ENCODE assay signal across 1 cellular context in the genomic region with DNA sequence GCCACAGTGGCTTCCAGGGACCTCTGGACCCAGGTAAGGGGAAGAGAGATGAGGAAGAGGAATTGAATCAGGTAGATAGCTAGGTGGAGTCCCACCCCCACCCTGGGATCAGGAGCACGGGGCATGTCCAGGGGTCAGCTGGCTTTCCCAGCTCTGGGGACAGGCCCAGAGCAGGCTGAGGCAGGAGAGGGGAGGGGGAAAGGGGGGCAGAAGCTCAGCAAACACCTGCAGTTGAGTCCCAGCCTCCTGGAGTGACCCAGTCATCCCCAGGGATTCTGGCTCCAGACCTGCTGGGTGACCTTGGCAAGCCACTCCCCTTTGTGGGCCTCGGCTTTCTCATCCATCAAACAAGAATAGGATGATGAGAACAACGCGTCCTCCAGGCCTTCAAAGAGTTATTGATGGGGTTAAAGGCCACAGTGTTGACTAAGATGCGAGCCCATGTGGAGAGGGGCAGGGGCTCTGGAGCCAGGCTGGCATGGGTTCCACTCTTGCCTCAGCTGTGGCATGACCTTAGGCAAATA.
TF ChIP-seq lines count a peak whose summit lies in the region.

No MANE protein-coding gene starts in this region.

TF ChIP-seq in HepG2, 621 proteins besides CTCF, POLR2A, EP300 and RAD21 (continued from another document and continues in another):
- TF ChIP-seq, protein P1, sequence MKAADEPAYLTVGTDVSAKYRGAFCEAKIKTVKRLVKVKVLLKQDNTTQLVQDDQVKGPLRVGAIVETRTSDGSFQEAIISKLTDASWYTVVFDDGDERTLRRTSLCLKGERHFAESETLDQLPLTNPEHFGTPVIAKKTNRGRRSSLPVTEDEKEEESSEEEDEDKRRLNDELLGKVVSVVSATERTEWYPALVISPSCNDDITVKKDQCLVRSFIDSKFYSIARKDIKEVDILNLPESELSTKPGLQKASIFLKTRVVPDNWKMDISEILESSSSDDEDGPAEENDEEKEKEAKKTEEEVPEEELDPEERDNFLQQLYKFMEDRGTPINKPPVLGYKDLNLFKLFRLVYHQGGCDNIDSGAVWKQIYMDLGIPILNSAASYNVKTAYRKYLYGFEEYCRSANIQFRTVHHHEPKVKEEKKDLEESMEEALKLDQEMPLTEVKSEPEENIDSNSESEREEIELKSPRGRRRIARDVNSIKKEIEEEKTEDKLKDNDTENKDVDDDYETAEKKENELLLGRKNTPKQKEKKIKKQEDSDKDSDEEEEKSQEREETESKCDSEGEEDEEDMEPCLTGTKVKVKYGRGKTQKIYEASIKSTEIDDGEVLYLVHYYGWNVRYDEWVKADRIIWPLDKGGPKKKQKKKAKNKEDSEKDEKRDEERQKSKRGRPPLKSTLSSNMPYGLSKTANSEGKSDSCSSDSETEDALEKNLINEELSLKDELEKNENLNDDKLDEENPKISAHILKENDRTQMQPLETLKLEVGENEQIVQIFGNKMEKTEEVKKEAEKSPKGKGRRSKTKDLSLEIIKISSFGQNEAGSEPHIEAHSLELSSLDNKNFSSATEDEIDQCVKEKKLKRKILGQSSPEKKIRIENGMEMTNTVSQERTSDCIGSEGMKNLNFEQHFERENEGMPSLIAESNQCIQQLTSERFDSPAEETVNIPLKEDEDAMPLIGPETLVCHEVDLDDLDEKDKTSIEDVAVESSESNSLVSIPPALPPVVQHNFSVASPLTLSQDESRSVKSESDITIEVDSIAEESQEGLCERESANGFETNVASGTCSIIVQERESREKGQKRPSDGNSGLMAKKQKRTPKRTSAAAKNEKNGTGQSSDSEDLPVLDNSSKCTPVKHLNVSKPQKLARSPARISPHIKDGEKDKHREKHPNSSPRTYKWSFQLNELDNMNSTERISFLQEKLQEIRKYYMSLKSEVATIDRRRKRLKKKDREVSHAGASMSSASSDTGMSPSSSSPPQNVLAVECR (CRISPR knock-in tag; IDR thresholded peaks at IDR 0.05; ENCODE audit: borderline replicate concordance) = peak; percentile 34; the same call in 1 of the 2 replicates
- TF ChIP-seq ZNF143 (CRISPR knock-in tag; IDR thresholded peaks at IDR 0.05) (peak; percentile 46; the same call in 1 of the 2 replicates), ZNF614 (CRISPR knock-in tag; IDR thresholded peaks at IDR 0.05; ENCODE audit: borderline replicate concordance) (0 out of 2 replicates have a peak, but pooled peaks have one; percentile 31), NCOR1 (IDR thresholded peaks at IDR 0.05; ENCODE audit: borderline replicate concordance, low read length) (peak; percentile 57; the same call in 1 of the 2 replicates), ZNF44 (CRISPR knock-in tag; IDR thresholded peaks at IDR 0.05) (no peak), SOX6 (IDR thresholded peaks at IDR 0.05) (no peak), SOX6 (CRISPR knock-in tag; IDR thresholded peaks at IDR 0.05) (peak; percentile 96), HOXA5 (CRISPR knock-in tag; IDR thresholded peaks at IDR 0.05) (peak; percentile 48; the same call in 1 of the 2 replicates), JARID2 (CRISPR knock-in tag; IDR thresholded peaks at IDR 0.05; ENCODE audit: insufficient replicate concordance) (no peak), PHF20 (CRISPR knock-in tag; IDR thresholded peaks at IDR 0.05) (no peak), ARNT (IDR thresholded peaks at IDR 0.05) (no peak), GTF2F1 (IDR thresholded peaks at IDR 0.05; ENCODE audit: low read length) (no peak), NFE2L2 (IDR thresholded peaks at IDR 0.05; ENCODE audit: low read length) (no peak), PPARG (CRISPR knock-in tag; conservative IDR thresholded peaks at IDR 0.05) (peak; percentile 56)
- TF ChIP-seq, protein P2, sequence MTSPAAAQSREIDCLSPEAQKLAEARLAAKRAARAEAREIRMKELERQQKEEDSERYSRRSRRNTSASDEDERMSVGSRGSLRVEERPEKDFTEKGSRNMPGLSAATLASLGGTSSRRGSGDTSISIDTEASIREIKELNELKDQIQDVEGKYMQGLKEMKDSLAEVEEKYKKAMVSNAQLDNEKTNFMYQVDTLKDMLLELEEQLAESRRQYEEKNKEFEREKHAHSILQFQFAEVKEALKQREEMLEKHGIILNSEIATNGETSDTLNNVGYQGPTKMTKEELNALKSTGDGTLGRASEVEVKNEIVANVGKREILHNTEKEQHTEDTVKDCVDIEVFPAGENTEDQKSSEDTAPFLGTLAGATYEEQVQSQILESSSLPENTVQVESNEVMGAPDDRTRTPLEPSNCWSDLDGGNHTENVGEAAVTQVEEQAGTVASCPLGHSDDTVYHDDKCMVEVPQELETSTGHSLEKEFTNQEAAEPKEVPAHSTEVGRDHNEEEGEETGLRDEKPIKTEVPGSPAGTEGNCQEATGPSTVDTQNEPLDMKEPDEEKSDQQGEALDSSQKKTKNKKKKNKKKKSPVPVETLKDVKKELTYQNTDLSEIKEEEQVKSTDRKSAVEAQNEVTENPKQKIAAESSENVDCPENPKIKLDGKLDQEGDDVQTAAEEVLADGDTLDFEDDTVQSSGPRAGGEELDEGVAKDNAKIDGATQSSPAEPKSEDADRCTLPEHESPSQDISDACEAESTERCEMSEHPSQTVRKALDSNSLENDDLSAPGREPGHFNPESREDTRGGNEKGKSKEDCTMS (CRISPR knock-in tag; conservative IDR thresholded peaks at IDR 0.05) = no peak
- TF ChIP-seq, protein P3, sequence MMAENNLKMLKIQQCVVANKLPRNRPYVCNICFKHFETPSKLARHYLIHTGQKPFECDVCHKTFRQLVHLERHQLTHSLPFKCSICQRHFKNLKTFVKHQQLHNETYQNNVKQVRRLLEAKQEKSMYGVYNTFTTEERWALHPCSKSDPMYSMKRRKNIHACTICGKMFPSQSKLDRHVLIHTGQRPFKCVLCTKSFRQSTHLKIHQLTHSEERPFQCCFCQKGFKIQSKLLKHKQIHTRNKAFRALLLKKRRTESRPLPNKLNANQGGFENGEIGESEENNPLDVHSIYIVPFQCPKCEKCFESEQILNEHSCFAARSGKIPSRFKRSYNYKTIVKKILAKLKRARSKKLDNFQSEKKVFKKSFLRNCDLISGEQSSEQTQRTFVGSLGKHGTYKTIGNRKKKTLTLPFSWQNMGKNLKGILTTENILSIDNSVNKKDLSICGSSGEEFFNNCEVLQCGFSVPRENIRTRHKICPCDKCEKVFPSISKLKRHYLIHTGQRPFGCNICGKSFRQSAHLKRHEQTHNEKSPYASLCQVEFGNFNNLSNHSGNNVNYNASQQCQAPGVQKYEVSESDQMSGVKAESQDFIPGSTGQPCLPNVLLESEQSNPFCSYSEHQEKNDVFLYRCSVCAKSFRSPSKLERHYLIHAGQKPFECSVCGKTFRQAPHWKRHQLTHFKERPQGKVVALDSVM (CRISPR knock-in tag; IDR thresholded peaks at IDR 0.05) = peak; percentile 80
- TF ChIP-seq, protein P4, sequence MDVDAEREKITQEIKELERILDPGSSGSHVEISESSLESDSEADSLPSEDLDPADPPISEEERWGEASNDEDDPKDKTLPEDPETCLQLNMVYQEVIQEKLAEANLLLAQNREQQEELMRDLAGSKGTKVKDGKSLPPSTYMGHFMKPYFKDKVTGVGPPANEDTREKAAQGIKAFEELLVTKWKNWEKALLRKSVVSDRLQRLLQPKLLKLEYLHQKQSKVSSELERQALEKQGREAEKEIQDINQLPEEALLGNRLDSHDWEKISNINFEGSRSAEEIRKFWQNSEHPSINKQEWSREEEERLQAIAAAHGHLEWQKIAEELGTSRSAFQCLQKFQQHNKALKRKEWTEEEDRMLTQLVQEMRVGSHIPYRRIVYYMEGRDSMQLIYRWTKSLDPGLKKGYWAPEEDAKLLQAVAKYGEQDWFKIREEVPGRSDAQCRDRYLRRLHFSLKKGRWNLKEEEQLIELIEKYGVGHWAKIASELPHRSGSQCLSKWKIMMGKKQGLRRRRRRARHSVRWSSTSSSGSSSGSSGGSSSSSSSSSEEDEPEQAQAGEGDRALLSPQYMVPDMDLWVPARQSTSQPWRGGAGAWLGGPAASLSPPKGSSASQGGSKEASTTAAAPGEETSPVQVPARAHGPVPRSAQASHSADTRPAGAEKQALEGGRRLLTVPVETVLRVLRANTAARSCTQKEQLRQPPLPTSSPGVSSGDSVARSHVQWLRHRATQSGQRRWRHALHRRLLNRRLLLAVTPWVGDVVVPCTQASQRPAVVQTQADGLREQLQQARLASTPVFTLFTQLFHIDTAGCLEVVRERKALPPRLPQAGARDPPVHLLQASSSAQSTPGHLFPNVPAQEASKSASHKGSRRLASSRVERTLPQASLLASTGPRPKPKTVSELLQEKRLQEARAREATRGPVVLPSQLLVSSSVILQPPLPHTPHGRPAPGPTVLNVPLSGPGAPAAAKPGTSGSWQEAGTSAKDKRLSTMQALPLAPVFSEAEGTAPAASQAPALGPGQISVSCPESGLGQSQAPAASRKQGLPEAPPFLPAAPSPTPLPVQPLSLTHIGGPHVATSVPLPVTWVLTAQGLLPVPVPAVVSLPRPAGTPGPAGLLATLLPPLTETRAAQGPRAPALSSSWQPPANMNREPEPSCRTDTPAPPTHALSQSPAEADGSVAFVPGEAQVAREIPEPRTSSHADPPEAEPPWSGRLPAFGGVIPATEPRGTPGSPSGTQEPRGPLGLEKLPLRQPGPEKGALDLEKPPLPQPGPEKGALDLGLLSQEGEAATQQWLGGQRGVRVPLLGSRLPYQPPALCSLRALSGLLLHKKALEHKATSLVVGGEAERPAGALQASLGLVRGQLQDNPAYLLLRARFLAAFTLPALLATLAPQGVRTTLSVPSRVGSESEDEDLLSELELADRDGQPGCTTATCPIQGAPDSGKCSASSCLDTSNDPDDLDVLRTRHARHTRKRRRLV (CRISPR knock-in tag; IDR thresholded peaks at IDR 0.05) = no peak
- TF ChIP-seq, protein P5, sequence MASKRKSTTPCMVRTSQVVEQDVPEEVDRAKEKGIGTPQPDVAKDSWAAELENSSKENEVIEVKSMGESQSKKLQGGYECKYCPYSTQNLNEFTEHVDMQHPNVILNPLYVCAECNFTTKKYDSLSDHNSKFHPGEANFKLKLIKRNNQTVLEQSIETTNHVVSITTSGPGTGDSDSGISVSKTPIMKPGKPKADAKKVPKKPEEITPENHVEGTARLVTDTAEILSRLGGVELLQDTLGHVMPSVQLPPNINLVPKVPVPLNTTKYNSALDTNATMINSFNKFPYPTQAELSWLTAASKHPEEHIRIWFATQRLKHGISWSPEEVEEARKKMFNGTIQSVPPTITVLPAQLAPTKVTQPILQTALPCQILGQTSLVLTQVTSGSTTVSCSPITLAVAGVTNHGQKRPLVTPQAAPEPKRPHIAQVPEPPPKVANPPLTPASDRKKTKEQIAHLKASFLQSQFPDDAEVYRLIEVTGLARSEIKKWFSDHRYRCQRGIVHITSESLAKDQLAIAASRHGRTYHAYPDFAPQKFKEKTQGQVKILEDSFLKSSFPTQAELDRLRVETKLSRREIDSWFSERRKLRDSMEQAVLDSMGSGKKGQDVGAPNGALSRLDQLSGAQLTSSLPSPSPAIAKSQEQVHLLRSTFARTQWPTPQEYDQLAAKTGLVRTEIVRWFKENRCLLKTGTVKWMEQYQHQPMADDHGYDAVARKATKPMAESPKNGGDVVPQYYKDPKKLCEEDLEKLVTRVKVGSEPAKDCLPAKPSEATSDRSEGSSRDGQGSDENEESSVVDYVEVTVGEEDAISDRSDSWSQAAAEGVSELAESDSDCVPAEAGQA (IDR thresholded peaks at IDR 0.05; ENCODE audit: low read depth) = no peak
- TF ChIP-seq, protein P5 (CRISPR knock-in tag; IDR thresholded peaks at IDR 0.05; ENCODE audit: borderline replicate concordance) = no peak
- TF ChIP-seq, protein P6, sequence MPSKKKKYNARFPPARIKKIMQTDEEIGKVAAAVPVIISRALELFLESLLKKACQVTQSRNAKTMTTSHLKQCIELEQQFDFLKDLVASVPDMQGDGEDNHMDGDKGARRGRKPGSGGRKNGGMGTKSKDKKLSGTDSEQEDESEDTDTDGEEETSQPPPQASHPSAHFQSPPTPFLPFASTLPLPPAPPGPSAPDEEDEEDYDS (CRISPR knock-in tag; IDR thresholded peaks at IDR 0.05) = no peak
- TF ChIP-seq, protein P7, sequence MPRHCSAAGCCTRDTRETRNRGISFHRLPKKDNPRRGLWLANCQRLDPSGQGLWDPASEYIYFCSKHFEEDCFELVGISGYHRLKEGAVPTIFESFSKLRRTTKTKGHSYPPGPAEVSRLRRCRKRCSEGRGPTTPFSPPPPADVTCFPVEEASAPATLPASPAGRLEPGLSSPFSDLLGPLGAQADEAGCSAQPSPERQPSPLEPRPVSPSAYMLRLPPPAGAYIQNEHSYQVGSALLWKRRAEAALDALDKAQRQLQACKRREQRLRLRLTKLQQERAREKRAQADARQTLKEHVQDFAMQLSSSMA (CRISPR knock-in tag; IDR thresholded peaks at IDR 0.05) = no peak
- TF ChIP-seq, protein P8, sequence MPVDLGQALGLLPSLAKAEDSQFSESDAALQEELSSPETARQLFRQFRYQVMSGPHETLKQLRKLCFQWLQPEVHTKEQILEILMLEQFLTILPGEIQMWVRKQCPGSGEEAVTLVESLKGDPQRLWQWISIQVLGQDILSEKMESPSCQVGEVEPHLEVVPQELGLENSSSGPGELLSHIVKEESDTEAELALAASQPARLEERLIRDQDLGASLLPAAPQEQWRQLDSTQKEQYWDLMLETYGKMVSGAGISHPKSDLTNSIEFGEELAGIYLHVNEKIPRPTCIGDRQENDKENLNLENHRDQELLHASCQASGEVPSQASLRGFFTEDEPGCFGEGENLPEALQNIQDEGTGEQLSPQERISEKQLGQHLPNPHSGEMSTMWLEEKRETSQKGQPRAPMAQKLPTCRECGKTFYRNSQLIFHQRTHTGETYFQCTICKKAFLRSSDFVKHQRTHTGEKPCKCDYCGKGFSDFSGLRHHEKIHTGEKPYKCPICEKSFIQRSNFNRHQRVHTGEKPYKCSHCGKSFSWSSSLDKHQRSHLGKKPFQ (CRISPR knock-in tag; IDR thresholded peaks at IDR 0.05; ENCODE audit: insufficient replicate concordance) = no peak
